In the genomic region with DNA sequence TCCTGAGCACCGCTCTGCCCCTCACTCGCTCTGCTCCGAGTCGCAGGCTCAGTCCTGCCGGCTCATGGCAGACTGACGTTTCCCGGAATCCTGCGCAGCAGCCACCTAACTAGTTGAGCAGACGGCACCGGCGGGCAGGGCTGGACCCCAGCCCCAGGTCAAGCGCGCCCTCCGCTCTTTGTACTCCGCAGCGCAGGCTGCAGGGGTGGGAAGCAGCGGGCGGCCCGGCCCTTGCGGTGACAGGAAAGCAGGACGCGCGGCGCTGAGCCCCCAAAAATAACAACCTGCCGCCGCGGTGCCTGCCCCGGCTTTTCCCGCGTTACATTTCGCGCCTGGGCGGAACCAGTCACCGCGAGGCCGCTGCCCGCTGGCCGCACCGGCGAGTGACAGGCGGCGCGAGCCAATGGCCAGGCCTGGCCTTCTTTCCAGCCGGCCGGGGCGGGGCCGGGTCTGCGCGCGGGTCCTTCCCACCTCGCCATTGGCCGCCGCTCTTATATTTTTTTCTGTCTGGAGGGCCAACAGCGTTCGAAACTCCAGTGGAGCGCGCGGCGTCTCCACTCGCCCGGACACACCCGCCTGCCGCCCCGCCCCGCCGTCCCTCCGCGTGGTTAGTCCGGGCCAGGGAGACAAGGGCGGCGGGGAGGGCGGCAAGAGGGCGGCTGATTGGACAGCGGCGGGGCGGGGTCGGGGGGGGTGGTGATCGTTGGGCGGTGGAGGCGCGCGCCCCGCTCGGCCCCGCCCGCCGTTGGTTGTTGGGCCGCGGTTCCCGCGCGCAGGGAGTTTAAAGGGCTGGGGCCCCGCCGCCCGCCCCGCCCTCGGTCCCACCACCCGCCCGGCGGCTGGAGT, we compare ENCODE assay signal across 8 cellular contexts. TPM values are rescaled to one million over a fixed set of nuclear protein-coding genes. Genes with fewer than 3 reads are reported as not detected.
DNase-seq lines count a peak whose midpoint lies in the region; ATAC-seq, FAIRE-seq and TF ChIP-seq lines count a peak whose summit lies in the region.

A gene (minus strand): TSS at position 297 of the 846 bp plus-strand sequence. CDS start 338 bp downstream, outside the sequence.

- H2BK5ac ChIP-seq in mesendoderm (ENCODE audit: low read length): peak within 1 kb of the TSS; percentile 96

- H3K27ac Mint-ChIP-seq in Caco-2 (ENCODE audit: unreplicated experiment): peak within 1 kb of the TSS; percentile 94

- peak within 1 kb of the TSS; percentile 65 for H4K8ac ChIP-seq in mesendoderm (ENCODE audit: low read depth, low read length)

- H3K9ac ChIP-seq in mesendoderm (ENCODE audit: low read length): peak within 1 kb of the TSS; percentile 96

- H3K4me3 Mint-ChIP-seq in Caco-2 (ENCODE audit: unreplicated experiment): peak within 1 kb of the TSS; percentile 94

- ATAC-seq in GM21381 (IDR thresholded peaks at IDR 0.05; ENCODE audit: unreplicated experiment): peak; percentile 54

- H3K18ac ChIP-seq in mesendoderm (ENCODE audit: low read length): peak within 1 kb of the TSS; percentile 96

- H3K4me3 ChIP-seq in Caco-2 (ENCODE audit: low read depth, low read length): peak within 1 kb of the TSS; percentile 67
- H3K4me3 ChIP-seq in effector memory CD4-positive, alpha-beta T cell (ENCODE audit: insufficient read depth, low read depth, low read length, poor library complexity, severe bottlenecking): peak within 1 kb of the TSS; percentile 95
- H3K4me3 ChIP-seq in mesendoderm (ENCODE audit: low read length): peak within 1 kb of the TSS; percentile 90

- peaks cover 29% of the 10 kb centered on the region for H3K79me2 ChIP-seq in mesendoderm (ENCODE audit: control insufficient read depth, insufficient read depth, low read length)

- H2AK5ac ChIP-seq in mesendoderm (ENCODE audit: low read length): no peak within 1 kb of the TSS

- peak; percentile 55 for FAIRE-seq in HTR-8/SVneo (lab: Jason Lieb, UNC)

- H3K4ac ChIP-seq in mesendoderm (ENCODE audit: low read depth, low read length): peak within 1 kb of the TSS; percentile 86

- H3K4me1 ChIP-seq in Caco-2 (peaks cover 19% of the 10 kb centered on the region), mesendoderm (ENCODE audit: control insufficient read depth, low read depth, low read length) (no peaks in the 10 kb centered on the region)
- peaks cover 22% of the 10 kb centered on the region for H3K4me1 ChIP-seq in effector memory CD4-positive, alpha-beta T cell (ENCODE audit: control insufficient read depth, insufficient read depth, low read length, poor library complexity, severe bottlenecking)

- no peaks in the 10 kb centered on the region for H3K9me3 Mint-ChIP-seq in Caco-2 (ENCODE audit: unreplicated experiment)

- H3K36me3 ChIP-seq in Caco-2 (ENCODE audit: control insufficient read depth, insufficient read depth, low read length) (no peaks in the 10 kb centered on the region), mesendoderm (ENCODE audit: control insufficient read depth, insufficient read depth, low read length) (no peaks in the 10 kb centered on the region)
- H3K36me3 ChIP-seq in effector memory CD4-positive, alpha-beta T cell (ENCODE audit: control insufficient read depth, insufficient read depth, low read length): no peaks in the 10 kb centered on the region

- no peak within 1 kb of the TSS for H3K23ac ChIP-seq in mesendoderm (ENCODE audit: low read length)

- CTCF ChIA-PET in Caco-2 (lab: Charles Lee): no interaction called here

- peak within 1 kb of the TSS; percentile 93 for H3K4me2 ChIP-seq in mesendoderm (ENCODE audit: low read length)

- no peak for TF ChIP-seq CTCF in Caco-2 (IDR thresholded peaks at IDR 0.05; ENCODE audit: insufficient read depth in 1 of 2, low read depth in 1 of 2, low read length in 1 of 2, severe bottlenecking in 1 of 2, unreplicated experiment in 1 of 2)

- no peaks in the 10 kb centered on the region for H3K9me3 ChIP-seq in Caco-2
- no peaks in the 10 kb centered on the region for H3K9me3 ChIP-seq in effector memory CD4-positive, alpha-beta T cell (ENCODE audit: control insufficient read depth, low read length)

- peaks cover 17% of the 10 kb centered on the region for H3K4me1 Mint-ChIP-seq in Caco-2 (ENCODE audit: low read depth, unreplicated experiment)

- H3K27me3 ChIP-seq in Caco-2 (replicated peaks; ENCODE audit: control insufficient read depth, insufficient read depth, low read length) (no peaks in the 10 kb centered on the region), mesendoderm (ENCODE audit: insufficient read depth, low read length, poor library complexity) (no peaks in the 10 kb centered on the region)
- no peaks in the 10 kb centered on the region for H3K27me3 ChIP-seq in effector memory CD4-positive, alpha-beta T cell (replicated peaks; ENCODE audit: control insufficient read depth, insufficient read depth, low read length, poor library complexity, severe bottlenecking)

- DNase-seq in Caco-2 (peak; percentile 98), HTR-8/SVneo (ENCODE audit: insufficient read length, low spot score) (peak; percentile 86), NOMO-1 treated with DMSO at 0.1 percent for 48 hours (lab: John Stamatoyannopoulos, UW; ENCODE audit: unreplicated experiment) (peak; percentile 97), mesendoderm (peak; percentile 99)
- DNase-seq in activated CD8-positive, alpha-beta memory T cell treated with anti-CD3 and anti-CD28 coated beads for 4 hours (ENCODE audit: low read depth in 2 of 2): peak; percentile 79 to 81
- peak; percentile 84 to 90 (median 89) for DNase-seq in effector memory CD4-positive, alpha-beta T cell
- DNase-seq in stimulated activated CD8-positive, alpha-beta memory T cell treated with anti-CD3 and anti-CD28 coated beads, Interleukin-12 subunit alpha, Interleukin-12 subunit beta, amount 100 ng/mL, for 4 hours (ENCODE audit: low read depth): peak; percentile 85

- WGBS in mesendoderm (ENCODE audit: extremely low coverage, insufficient coverage, low lambda C conversion rate): no CpG with 5 or more reads among the region's 100 CpGs

- BruUV-seq in Caco-2 (replicated peaks; lab: Mats Ljungman, UMichigan): no TSS peak

- POLR2A ChIA-PET in Caco-2 (lab: Charles Lee): interaction anchor here (0.7 kb wide), 1 partner anchor 19 kb away, joined by 3 read pairs; no protein-coding TSS in a partner anchor

- no peak within 1 kb of the TSS for H2BK15ac ChIP-seq in mesendoderm (replicated peaks; ENCODE audit: low read depth)

- no peaks in the 10 kb centered on the region for H3K27me3 Mint-ChIP-seq in Caco-2 (ENCODE audit: insufficient read depth, unreplicated experiment)

- H3K36me3 Mint-ChIP-seq in Caco-2 (ENCODE audit: insufficient read depth, unreplicated experiment): peaks cover 35% of the 10 kb centered on the region

- intact Hi-C loops in Caco-2 (cut with micrococcal nuclease; ENCODE audit: unreplicated experiment): loop anchor here (1.0 to 5.0 kb wide), 5 partner anchors 27 to 911 kb away; a partner anchor contains a TSS

- peaks cover 3% of the 10 kb centered on the region for H3K79me1 ChIP-seq in mesendoderm (ENCODE audit: low read length)

- peak within 1 kb of the TSS; percentile 98 for H3K56ac ChIP-seq in mesendoderm (ENCODE audit: low read length)

- H2BK120ac ChIP-seq in mesendoderm (ENCODE audit: low read depth, low read length): peak within 1 kb of the TSS; percentile 35

- H4K5ac ChIP-seq in mesendoderm (ENCODE audit: low read length): no peak within 1 kb of the TSS

- peak within 1 kb of the TSS; percentile 87 for H3K27ac ChIP-seq in effector memory CD4-positive, alpha-beta T cell (ENCODE audit: insufficient read depth, low read length, poor library complexity, severe bottlenecking)
- H3K27ac ChIP-seq in mesendoderm (ENCODE audit: low read depth, low read length): peak within 1 kb of the TSS; percentile 100

RNA-seq across cellular contexts. Expression of the gene that starts here (rescaled TPM):
- 9.3 and 10.0 TPM in 2 replicates for total RNA-seq in Caco-2 (2022)
- polyA plus RNA-seq in mesendoderm (2013, experiment 1 of 2): 6.9 TPM
- 6.8 TPM for polyA plus RNA-seq in mesendoderm (2013, experiment 2 of 2)

Comparison
In these comparisons a context has a peak if more than half of its experiments do, and no peak if none do; other contexts are left out.
1. Peak in every context shown above with its lines: DNase-seq, ATAC-seq, H3K4me3 ChIP-seq and H3K27ac ChIP-seq.